3 cellular contexts compared by ENCODE assay signal in the genomic region with DNA sequence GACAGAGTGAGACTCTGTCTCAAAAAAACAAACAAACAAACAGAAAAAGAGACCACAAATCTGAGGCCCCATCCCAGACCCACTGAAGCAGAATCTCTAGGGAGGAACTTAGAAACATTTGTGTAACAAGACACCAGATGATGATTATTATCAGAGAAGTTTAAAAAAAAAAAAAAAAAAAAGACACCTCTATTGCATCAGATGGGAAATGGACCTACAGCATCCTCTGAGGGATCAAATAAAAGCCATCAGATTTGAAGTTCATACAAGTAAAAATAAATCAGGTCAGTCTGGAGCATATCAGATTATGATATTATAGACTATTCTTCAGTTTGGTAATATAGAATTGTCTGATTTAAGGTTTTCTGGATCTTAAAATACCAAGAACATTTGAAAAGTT.
TF ChIP-seq lines count a peak whose summit lies in the region.

No MANE protein-coding gene starts in this region.

TF ChIP-seq in liver, 16 proteins besides CTCF, POLR2A, EP300 and RAD21:
- TF ChIP-seq YY1 (IDR thresholded peaks at IDR 0.05) (no peak), HNF4A (conservative IDR thresholded peaks at IDR 0.05) (no peak), EGR1 (IDR thresholded peaks at IDR 0.05; ENCODE audit: low read depth in 2 of 2) (no peak), GABPA (IDR thresholded peaks at IDR 0.05 in 1 of 2, conservative IDR thresholded peaks at IDR 0.05 in 1 of 2) (no peak), FOXA2 (IDR thresholded peaks at IDR 0.05) (no peak), RXRA (IDR thresholded peaks at IDR 0.05) (no peak), ATF3 (IDR thresholded peaks at IDR 0.05) (no peak), TAF1 (conservative IDR thresholded peaks at IDR 0.05) (no peak), FOXA1 (IDR thresholded peaks at IDR 0.05) (no peak)
- TF ChIP-seq, protein P1, sequence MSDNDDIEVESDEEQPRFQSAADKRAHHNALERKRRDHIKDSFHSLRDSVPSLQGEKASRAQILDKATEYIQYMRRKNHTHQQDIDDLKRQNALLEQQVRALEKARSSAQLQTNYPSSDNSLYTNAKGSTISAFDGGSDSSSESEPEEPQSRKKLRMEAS (IDR thresholded peaks at IDR 0.05): no peak
- TF ChIP-seq, protein P2, sequence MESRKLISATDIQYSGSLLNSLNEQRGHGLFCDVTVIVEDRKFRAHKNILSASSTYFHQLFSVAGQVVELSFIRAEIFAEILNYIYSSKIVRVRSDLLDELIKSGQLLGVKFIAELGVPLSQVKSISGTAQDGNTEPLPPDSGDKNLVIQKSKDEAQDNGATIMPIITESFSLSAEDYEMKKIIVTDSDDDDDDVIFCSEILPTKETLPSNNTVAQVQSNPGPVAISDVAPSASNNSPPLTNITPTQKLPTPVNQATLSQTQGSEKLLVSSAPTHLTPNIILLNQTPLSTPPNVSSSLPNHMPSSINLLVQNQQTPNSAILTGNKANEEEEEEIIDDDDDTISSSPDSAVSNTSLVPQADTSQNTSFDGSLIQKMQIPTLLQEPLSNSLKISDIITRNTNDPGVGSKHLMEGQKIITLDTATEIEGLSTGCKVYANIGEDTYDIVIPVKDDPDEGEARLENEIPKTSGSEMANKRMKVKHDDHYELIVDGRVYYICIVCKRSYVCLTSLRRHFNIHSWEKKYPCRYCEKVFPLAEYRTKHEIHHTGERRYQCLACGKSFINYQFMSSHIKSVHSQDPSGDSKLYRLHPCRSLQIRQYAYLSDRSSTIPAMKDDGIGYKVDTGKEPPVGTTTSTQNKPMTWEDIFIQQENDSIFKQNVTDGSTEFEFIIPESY (IDR thresholded peaks at IDR 0.05): no peak
TF ChIP-seq in liver: peak in this region for 0.

TF ChIP-seq in HepG2, 621 proteins besides CTCF, POLR2A, EP300 and RAD21:
- TF ChIP-seq ZNF713 (CRISPR knock-in tag; IDR thresholded peaks at IDR 0.05) (no peak), NR2F2 (IDR thresholded peaks at IDR 0.05; ENCODE audit: borderline replicate concordance, low read depth) (no peak), KDM2A (CRISPR knock-in tag; IDR thresholded peaks at IDR 0.05; ENCODE audit: borderline replicate concordance, low read depth) (no peak)

TF ChIP-seq in WTC11, 78 proteins besides CTCF, POLR2A, EP300 and RAD21:
- TF ChIP-seq, protein P3, sequence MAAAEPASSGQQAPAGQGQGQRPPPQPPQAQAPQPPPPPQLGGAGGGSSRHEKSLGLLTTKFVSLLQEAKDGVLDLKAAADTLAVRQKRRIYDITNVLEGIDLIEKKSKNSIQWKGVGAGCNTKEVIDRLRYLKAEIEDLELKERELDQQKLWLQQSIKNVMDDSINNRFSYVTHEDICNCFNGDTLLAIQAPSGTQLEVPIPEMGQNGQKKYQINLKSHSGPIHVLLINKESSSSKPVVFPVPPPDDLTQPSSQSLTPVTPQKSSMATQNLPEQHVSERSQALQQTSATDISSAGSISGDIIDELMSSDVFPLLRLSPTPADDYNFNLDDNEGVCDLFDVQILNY (CRISPR knock-in tag; IDR thresholded peaks at IDR 0.05): no peak
- TF ChIP-seq FOXP1 (CRISPR knock-in tag; IDR thresholded peaks at IDR 0.05; ENCODE audit: borderline replicate concordance) (no peak), JUN (CRISPR knock-in tag; IDR thresholded peaks at IDR 0.05) (no peak), NR2C2 (CRISPR knock-in tag; IDR thresholded peaks at IDR 0.05) (no peak), ATF6 (CRISPR knock-in tag; IDR thresholded peaks at IDR 0.05) (no peak), GABPB1 (CRISPR knock-in tag; IDR thresholded peaks at IDR 0.05) (no peak)
